8 cellular contexts compared by ENCODE assay signal in the genomic region with DNA sequence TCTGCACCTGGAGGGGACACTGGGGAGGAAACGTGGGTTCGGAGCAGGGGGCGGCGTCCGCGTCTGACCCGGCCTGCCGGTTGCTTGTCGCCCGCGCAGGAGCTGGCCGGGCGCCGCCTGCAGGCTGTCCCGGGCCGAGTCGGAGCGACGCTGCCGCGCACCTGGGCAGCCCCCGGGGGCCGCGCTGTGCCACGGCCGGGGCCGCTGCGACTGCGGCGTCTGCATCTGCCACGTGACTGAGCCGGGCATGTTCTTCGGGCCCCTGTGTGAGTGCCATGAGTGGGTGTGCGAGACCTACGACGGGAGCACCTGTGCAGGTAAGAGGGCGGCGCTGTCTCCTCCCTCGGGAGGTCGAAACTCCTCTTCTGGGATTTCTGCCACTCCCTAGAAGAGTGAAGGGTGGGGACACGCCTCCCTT.
DNase-seq lines count a peak whose midpoint lies in the region; ATAC-seq, FAIRE-seq and TF ChIP-seq lines count a peak whose summit lies in the region.

No MANE protein-coding gene starts in this region.

- TF ChIP-seq POLR2A in H54 (IDR thresholded peaks at IDR 0.05; ENCODE audit: low read depth, low read length) = no peak

- H3K4me1 Mint-ChIP-seq in memory B cell = peaks cover 3% of the 10 kb centered on the region
- peaks cover 7% of the 10 kb centered on the region for H3K4me1 Mint-ChIP-seq in activated naive CD4-positive, alpha-beta T cell treated with anti-CD3 and anti-CD28 coated beads, Interleukin-2, amount 10 ng/mL, durations not matched to agents 7 days and 5 days

- H3K9me3 Mint-ChIP-seq in memory B cell = no peaks in the 10 kb centered on the region
- H3K9me3 Mint-ChIP-seq in activated naive CD4-positive, alpha-beta T cell treated with anti-CD3 and anti-CD28 coated beads, Interleukin-2, amount 10 ng/mL, durations not matched to agents 7 days and 5 days = no peaks in the 10 kb centered on the region

- in situ Hi-C loops in GM13977 (cut with MboI; ENCODE audit: low pct_unique_long_range_greater_than_20kb, low sequenced_read_pairs, unreplicated experiment) = no loop called here

- DNase-seq in GM13977 (ENCODE audit: low spot score) (peak; percentile 12), cardiac fibroblast (ENCODE audit: low read depth in 2 of 2) (no peak), memory B cell (ENCODE audit: low spot score in 2 of 2) (no peak), SKM-1 (lab: John Stamatoyannopoulos, UW; ENCODE audit: unreplicated experiment) (no peak), H54 (ENCODE audit: insufficient read length, low spot score) (no peak)
- DNase-seq in activated naive CD4-positive, alpha-beta T cell treated with anti-CD3 and anti-CD28 coated beads, Interleukin-2, amount 10 ng/mL, durations not matched to agents 7 days and 5 days = no peak
- DNase-seq in activated CD4-positive, alpha-beta T cell treated with anti-CD3 and anti-CD28 coated beads, Interleukin-2, amount 50 U/mL, for 1 hour = no peak

- H3K4me3 Mint-ChIP-seq in memory B cell = peak overlapping the region; percentile 61
- no peak overlapping the region for H3K4me3 Mint-ChIP-seq in activated naive CD4-positive, alpha-beta T cell treated with anti-CD3 and anti-CD28 coated beads, Interleukin-2, amount 10 ng/mL, durations not matched to agents 7 days and 5 days

- no peaks in the 10 kb centered on the region for H3K36me3 Mint-ChIP-seq in memory B cell
- no peaks in the 10 kb centered on the region for H3K36me3 Mint-ChIP-seq in activated naive CD4-positive, alpha-beta T cell treated with anti-CD3 and anti-CD28 coated beads, Interleukin-2, amount 10 ng/mL, durations not matched to agents 7 days and 5 days

- peaks cover 9% of the 10 kb centered on the region for H3K27me3 Mint-ChIP-seq in memory B cell
- H3K27me3 Mint-ChIP-seq in activated naive CD4-positive, alpha-beta T cell treated with anti-CD3 and anti-CD28 coated beads, Interleukin-2, amount 10 ng/mL, durations not matched to agents 7 days and 5 days = peaks cover 19% of the 10 kb centered on the region

- H3K4me3 ChIP-seq in cardiac fibroblast (replicated peaks in 1 of 2; ENCODE audit: low read depth in 2 of 2, low read length in 2 of 2) = peak overlapping the region; percentile 37 to 55

- no peak overlapping the region for H3K27ac Mint-ChIP-seq in memory B cell
- H3K27ac Mint-ChIP-seq in activated naive CD4-positive, alpha-beta T cell treated with anti-CD3 and anti-CD28 coated beads, Interleukin-2, amount 10 ng/mL, durations not matched to agents 7 days and 5 days = no peak overlapping the region

- CTCF ChIA-PET in activated naive CD4-positive, alpha-beta T cell treated with anti-CD3 and anti-CD28 coated beads, Interleukin-2, amount 10 ng/mL, durations not matched to agents 7 days and 5 days (lab: Charles Lee) = no interaction called here

- TF ChIP-seq CTCF in GM13977 (IDR thresholded peaks at IDR 0.05; ENCODE audit: extremely low read depth, insufficient read depth, missing control alignments) (peak; percentile 25), cardiac fibroblast (IDR thresholded peaks at IDR 0.05; ENCODE audit: low read depth, low read length) (no peak)

- FAIRE-seq in H54 (lab: Jason Lieb, UNC) = no peak

- peak; percentile 25 for ATAC-seq in HG03025 (IDR thresholded peaks at IDR 0.05; ENCODE audit: low FRiP score, unreplicated experiment)
- ATAC-seq in memory B cell (ENCODE audit: low read depth) = no peak
